ENCODE assay signal across 19 cellular contexts in the genomic region with DNA sequence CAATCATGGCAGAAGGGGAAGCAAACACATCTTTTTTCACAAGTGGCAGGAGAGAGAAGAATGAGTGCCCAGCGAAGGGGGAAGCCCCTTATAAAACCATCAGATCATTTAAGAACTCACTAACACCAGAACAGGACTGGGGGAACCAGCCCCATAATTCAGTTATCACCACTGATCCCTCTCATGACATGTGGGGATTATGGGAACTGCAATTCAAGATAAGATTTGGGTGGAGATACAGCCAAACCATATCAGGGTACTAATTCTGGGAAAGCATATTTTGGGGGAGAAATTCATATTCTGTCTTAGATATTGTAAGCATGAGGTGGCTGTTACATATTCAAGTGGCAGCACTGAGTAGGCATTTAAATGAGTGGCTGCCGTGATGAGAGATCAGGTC.
A peak's percentile ranks its signal among the peaks of the same experiment; 100 is the strongest.
DNase-seq lines count a peak whose midpoint lies in the region; ATAC-seq and TF ChIP-seq lines count a peak whose summit lies in the region.
"Had no signal": no experiment of that assay in that cellular context is flagged by ENCODE, and none has a peak within 500 bp of the region (broad histone marks: within the 10 kb centered on the region; RNA-seq: fewer than 3 reads in every experiment).

No MANE protein-coding gene starts in this region.

- H3K4me1 ChIP-seq in HEK293 (ENCODE audit: control insufficient read depth, insufficient read depth, low read length) (peaks cover 4% of the 10 kb centered on the region; the same call in 1 of the 2 replicates), lower lobe of right lung (no peaks in the 10 kb centered on the region), upper lobe of left lung (peaks cover 0 to 17% (median 4%) of the 10 kb centered on the region in 4 donors), BE2C (no peaks in the 10 kb centered on the region)
- H3K4me1 ChIP-seq: BLaER1 had no signal

- ATAC-seq in activated B cell treated with CpG ODN at 0.5 μM for 24 hours (ENCODE audit: low read depth) (peak; percentile 14), lower lobe of right lung (no peak), upper lobe of left lung (ENCODE audit: low FRiP score in 2 of 2) (no peak)
- ATAC-seq: A549, HepG2 had no signal

- H3K27ac ChIP-seq in HEK293 (ENCODE audit: extremely low read depth, low read depth, low read length), result no peak overlapping the region
- no peak overlapping the region for H3K27ac ChIP-seq in lower lobe of right lung
- H3K27ac ChIP-seq in upper lobe of left lung, result no peak overlapping the region
- H3K27ac ChIP-seq: 22Rv1, A549, BLaER1 had no signal

- TF ChIP-seq CTCF in HEK293 (tag by site-specific recombination; IDR thresholded peaks at IDR 0.05), result no peak
- no peak for TF ChIP-seq CTCF in activated B cell treated with CpG ODN at 0.5 μM for 24 hours (IDR thresholded peaks at IDR 0.05)
- no peak for TF ChIP-seq CTCF in lower lobe of right lung (IDR thresholded peaks at IDR 0.05)
- no peak for TF ChIP-seq CTCF in upper lobe of left lung (IDR thresholded peaks at IDR 0.05)
- TF ChIP-seq CTCF in BE2C (IDR thresholded peaks at IDR 0.05; ENCODE audit: low read depth, low read length), result no peak

- CTCF ChIA-PET in HEK293 (lab: Yijun Ruan, JAX), result interaction anchor here (0.6 to 1.1 kb wide), 3 partner anchors 13 to 318 kb away, joined by 3 read pairs; no protein-coding TSS in a partner anchor
- CTCF ChIA-PET in activated B cell treated with CpG ODN at 0.5 μM for 24 hours (lab: Charles Lee), result no interaction called here

- peaks cover 13% of the 10 kb centered on the region for H3K36me3 Mint-ChIP-seq in activated B cell treated with CpG ODN at 0.5 μM for 24 hours (ENCODE audit: low read depth)

- no peak for TF ChIP-seq EP300 in upper lobe of left lung (IDR thresholded peaks at IDR 0.05)

- 91 to 97% methylated on average over 2 of the region's 2 CpGs for WGBS in upper lobe of left lung, 2 donors

- H3K4me3 Mint-ChIP-seq in activated B cell treated with CpG ODN at 0.5 μM for 24 hours, result no peak overlapping the region
- H3K4me3 Mint-ChIP-seq: CD14-positive monocyte; CD4-positive, alpha-beta memory T cell; H9 had no signal

- DNase-seq in NCI-H82 (lab: John Stamatoyannopoulos, UW) (peak; percentile 11), NCI-H82 treated with DMSO at 0.1 percent for 48 hours (lab: John Stamatoyannopoulos, UW; ENCODE audit: unreplicated experiment) (no peak), activated B cell treated with CpG ODN at 0.5 μM for 24 hours (no peak), erythroblast (lab: John Stamatoyannopoulos, UW) (peak; percentile 59 to 74), lower lobe of right lung (no peak), upper lobe of left lung (no peak), BE2C (no peak)
- DNase-seq: AML-193; Calu3; CD4-positive, alpha-beta memory T cell; DMS79 treated with DMSO at 0.1 percent for 48 hours; GF-D8; H9 had no signal

- no peaks in the 10 kb centered on the region for H3K9me3 ChIP-seq in HEK293 (ENCODE audit: control insufficient read depth, insufficient read depth, low read depth, low read length)
- H3K9me3 ChIP-seq in lower lobe of right lung, result no peaks in the 10 kb centered on the region
- no peaks in the 10 kb centered on the region for H3K9me3 ChIP-seq in upper lobe of left lung
- no peaks in the 10 kb centered on the region for H3K9me3 ChIP-seq in BE2C
- H3K9me3 ChIP-seq: A549 had no signal

- TF ChIP-seq POLR2A in erythroblast (IDR thresholded peaks at IDR 0.05; ENCODE audit: low read length) (no peak), upper lobe of left lung (IDR thresholded peaks at IDR 0.05) (no peak)

- intact Hi-C loops in activated B cell treated with CpG ODN at 0.5 μM for 24 hours (cut with micrococcal nuclease) (no loop called here), lower lobe of right lung (cut with DNase I) (no loop called here)

- POLR2A ChIA-PET in HEK293 (lab: Yijun Ruan, JAX), result no interaction called here
- POLR2A ChIA-PET in activated B cell treated with CpG ODN at 0.5 μM for 24 hours (lab: Charles Lee), result no interaction called here

- H3K27me3 Mint-ChIP-seq in activated B cell treated with CpG ODN at 0.5 μM for 24 hours, result no peaks in the 10 kb centered on the region
- H3K27me3 Mint-ChIP-seq: CD4-positive, alpha-beta memory T cell had no signal

- no peaks in the 10 kb centered on the region for H3K27me3 ChIP-seq in lower lobe of right lung (ENCODE audit: low read depth)
- H3K27me3 ChIP-seq in upper lobe of left lung, result no peaks in the 10 kb centered on the region
- no peaks in the 10 kb centered on the region for H3K27me3 ChIP-seq in BE2C
- H3K27me3 ChIP-seq: BLaER1 had no signal

- no peaks in the 10 kb centered on the region for H3K4me1 Mint-ChIP-seq in activated B cell treated with CpG ODN at 0.5 μM for 24 hours
- H3K4me1 Mint-ChIP-seq: CD4-positive, alpha-beta memory T cell; H9 had no signal

- H3K9me3 Mint-ChIP-seq in activated B cell treated with CpG ODN at 0.5 μM for 24 hours, result no peaks in the 10 kb centered on the region
- H3K9me3 Mint-ChIP-seq: CD14-positive monocyte; CD4-positive, alpha-beta memory T cell; H9 had no signal

- no peak overlapping the region for H3K27ac Mint-ChIP-seq in activated B cell treated with CpG ODN at 0.5 μM for 24 hours
- H3K27ac Mint-ChIP-seq: CD14-positive monocyte; CD4-positive, alpha-beta memory T cell; H9 had no signal

- H3K36me3 ChIP-seq in HEK293 (ENCODE audit: control insufficient read depth in 2 of 2, insufficient read depth in 1 of 2, low read length in 2 of 2) (no peaks in the 10 kb centered on the region; a peak in 1 of 3 replicates), lower lobe of right lung (peaks cover 10% of the 10 kb centered on the region), upper lobe of left lung (peaks cover 0 to 3% (median 0%) of the 10 kb centered on the region in 4 donors), BE2C (no peaks in the 10 kb centered on the region)

- H3K4me3 ChIP-seq in HEK293 (ENCODE audit: low read depth, low read length), result no peak overlapping the region
- H3K4me3 ChIP-seq in lower lobe of right lung, result no peak overlapping the region
- H3K4me3 ChIP-seq in upper lobe of left lung, result no peak overlapping the region
- no peak overlapping the region for H3K4me3 ChIP-seq in BE2C (ENCODE audit: low read depth, low read length)
- H3K4me3 ChIP-seq: A549, BLaER1 had no signal

TF ChIP-seq in HEK293, 187 proteins besides CTCF, POLR2A, EP300 and RAD21:
- TF ChIP-seq ZNF677 (tag by site-specific recombination; IDR thresholded peaks at IDR 0.05), result no peak
- no peak for TF ChIP-seq BCL11A (tag by site-specific recombination; IDR thresholded peaks at IDR 0.05; ENCODE audit: low read depth)
- TF ChIP-seq KLF1 (tag by site-specific recombination; IDR thresholded peaks at IDR 0.05), result no peak
- peak; percentile 47; the same call in 1 of the 2 replicates for TF ChIP-seq MZF1 (tag by site-specific recombination; IDR thresholded peaks at IDR 0.05; ENCODE audit: borderline replicate concordance)
- no peak for TF ChIP-seq HOXD13 (CRISPR knock-in tag; IDR thresholded peaks at IDR 0.05; ENCODE audit: borderline replicate concordance)
- no peak for TF ChIP-seq GFI1B (tag by site-specific recombination; IDR thresholded peaks at IDR 0.05)
- TF ChIP-seq, protein P1, sequence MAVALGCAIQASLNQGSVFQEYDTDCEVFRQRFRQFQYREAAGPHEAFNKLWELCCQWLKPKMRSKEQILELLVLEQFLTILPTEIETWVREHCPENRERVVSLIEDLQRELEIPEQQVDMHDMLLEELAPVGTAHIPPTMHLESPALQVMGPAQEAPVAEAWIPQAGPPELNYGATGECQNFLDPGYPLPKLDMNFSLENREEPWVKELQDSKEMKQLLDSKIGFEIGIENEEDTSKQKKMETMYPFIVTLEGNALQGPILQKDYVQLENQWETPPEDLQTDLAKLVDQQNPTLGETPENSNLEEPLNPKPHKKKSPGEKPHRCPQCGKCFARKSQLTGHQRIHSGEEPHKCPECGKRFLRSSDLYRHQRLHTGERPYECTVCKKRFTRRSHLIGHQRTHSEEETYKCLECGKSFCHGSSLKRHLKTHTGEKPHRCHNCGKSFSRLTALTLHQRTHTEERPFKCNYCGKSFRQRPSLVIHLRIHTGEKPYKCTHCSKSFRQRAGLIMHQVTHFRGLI (tag by site-specific recombination; IDR thresholded peaks at IDR 0.05), result no peak
- no peak for TF ChIP-seq HOXA7 (CRISPR knock-in tag; IDR thresholded peaks at IDR 0.05; ENCODE audit: borderline replicate concordance)

Comparison
In these comparisons a context has a peak if more than half of its experiments do, and no peak if none do; other contexts are left out.
1. DNase-seq: peak in NCI-H82 (single experiment) and erythroblast (2 of 2); none in NCI-H82 treated with DMSO at 0.1 percent for 48 hours (single experiment), activated B cell treated with CpG ODN at 0.5 μM for 24 hours (single experiment), lower lobe of right lung (single experiment), upper lobe of left lung (0 of 2) and BE2C (single experiment).